Comparison of ENCODE assay signal across 18 cellular contexts in genomic region chr10:99540339-99540672, GRCh38. TPM values are rescaled to one million over a fixed set of nuclear protein-coding genes. Genes with fewer than 3 reads are reported as not detected.
DNase-seq lines count a peak whose midpoint lies in the region; ATAC-seq and TF ChIP-seq lines count a peak whose summit lies in the region.
"Had no signal": no experiment of that assay in that cellular context is flagged by ENCODE, and none has a peak within 500 bp of the region (broad histone marks: within the 10 kb centered on the region; RNA-seq: fewer than 3 reads in every experiment).

No MANE protein-coding gene starts in this region.

- peak overlapping the region; percentile 50 for H3K27ac Mint-ChIP-seq in Calu3 (ENCODE audit: unreplicated experiment)

- H3K9me3 ChIP-seq in HEK293 (ENCODE audit: control insufficient read depth, insufficient read depth, low read depth, low read length) (no peaks in the 10 kb centered on the region), esophagus muscularis mucosa (no peaks in the 10 kb centered on the region), psoas muscle (no peaks in the 10 kb centered on the region)
- H3K9me3 ChIP-seq: gastroesophageal sphincter, tibial artery had no signal

- no peaks in the 10 kb centered on the region for H3K9me3 Mint-ChIP-seq in Calu3 (ENCODE audit: low read depth, unreplicated experiment)

- peak overlapping the region; percentile 37 for H3K4me3 ChIP-seq in HEK293 (ENCODE audit: low read depth, low read length)
- peak overlapping the region; percentile 2 to 34 (median 26) for H3K4me3 ChIP-seq in esophagus muscularis mucosa
- peak overlapping the region; percentile 44 for H3K4me3 ChIP-seq in psoas muscle
- H3K4me3 ChIP-seq: BLaER1 treated with 17β-estradiol and CSF1 and Interleukin-3, amounts not matched to agents 10 nM and 100 nM; tibial artery had no signal

- H3K27me3 ChIP-seq in esophagus muscularis mucosa = peaks cover 5 to 100% (median 74%) of the 10 kb centered on the region in 4 donors
- H3K27me3 ChIP-seq in psoas muscle (ENCODE audit: insufficient read depth in 3 of 3, low read length in 2 of 3) = peaks cover 2 to 98% (median 54%) of the 10 kb centered on the region in 3 donors

- DNase-seq in Calu3 = no peak
- no peak for DNase-seq in esophagus muscularis mucosa (ENCODE audit: extremely low spot score)
- no peak for DNase-seq in psoas muscle
- no peak for DNase-seq in GM03348 (ENCODE audit: low spot score)
- DNase-seq: amniotic stem cell; Karpas-422; NK-92 treated with Interleukin-12 subunit alpha and Interleukin-12 subunit beta, amount 100 ng/mL, for 24 hours; stimulated activated CD4-positive, alpha-beta T cell treated with anti-CD3 and anti-CD28 coated beads, Interleukin-4, amount 100 ng/mL, for 24 hours; stimulated activated CD8-positive, alpha-beta memory T cell treated with anti-CD3 and anti-CD28 coated beads, Interleukin-4, amount 100 ng/mL, for 48 hours; tibial artery had no signal

- CTCF ChIA-PET in Calu3 (lab: Charles Lee) = interaction anchor here (1.2 kb wide), 1 partner anchor 109 kb away, joined by 3 read pairs; the partner anchor contains the start of gene GOT1
- CTCF ChIA-PET in HEK293 (lab: Yijun Ruan, JAX) = no interaction called here

- no peak for TF ChIP-seq POLR2A in esophagus muscularis mucosa (IDR thresholded peaks at IDR 0.05; ENCODE audit: low read depth)

- TF ChIP-seq CTCF in Calu3 (IDR thresholded peaks at IDR 0.05; ENCODE audit: unreplicated experiment) (no peak), HEK293 (tag by site-specific recombination; IDR thresholded peaks at IDR 0.05) (no peak), esophagus muscularis mucosa (IDR thresholded peaks at IDR 0.05) (no peak), psoas muscle (IDR thresholded peaks at IDR 0.05) (no peak)

- peaks cover 5% of the 10 kb centered on the region for H3K36me3 Mint-ChIP-seq in Calu3 (ENCODE audit: insufficient read depth, unreplicated experiment)

- ATAC-seq in psoas muscle = no peak
- no peak for ATAC-seq in GM18511 (IDR thresholded peaks at IDR 0.05; ENCODE audit: unreplicated experiment)
- no peak for ATAC-seq in HG03039 (IDR thresholded peaks at IDR 0.05; ENCODE audit: unreplicated experiment)
- ATAC-seq: gastroesophageal sphincter had no signal

- H3K4me1 ChIP-seq in HEK293 (ENCODE audit: control insufficient read depth, insufficient read depth, low read length) (peaks cover 4% of the 10 kb centered on the region; the same call in 1 of the 2 replicates), esophagus muscularis mucosa (peaks cover 24 to 37% (median 36%) of the 10 kb centered on the region in 4 donors), psoas muscle (peaks cover 19% of the 10 kb centered on the region)

- peak overlapping the region; percentile 60 for H3K4me3 Mint-ChIP-seq in Calu3 (ENCODE audit: low read depth, unreplicated experiment)

- no peaks in the 10 kb centered on the region for H3K4me1 Mint-ChIP-seq in Calu3 (ENCODE audit: low read depth, unreplicated experiment)

- no TSS peak for BruUV-seq in Calu3 (replicated peaks; lab: Mats Ljungman, UMichigan)

- no peak for TF ChIP-seq EP300 in esophagus muscularis mucosa (IDR thresholded peaks at IDR 0.05)

- POLR2A ChIA-PET in HEK293 (lab: Yijun Ruan, JAX) = no interaction called here

- H3K27ac ChIP-seq in HEK293 (ENCODE audit: extremely low read depth, low read depth, low read length) = no peak overlapping the region; the same call in 1 of the 2 replicates
- no peak overlapping the region for H3K27ac ChIP-seq in esophagus muscularis mucosa (replicated peaks in 1 of 4)
- H3K27ac ChIP-seq in psoas muscle = no peak overlapping the region
- H3K27ac ChIP-seq: BLaER1 treated with 17β-estradiol and CSF1 and Interleukin-3, amounts not matched to agents 10 nM and 100 nM; gastroesophageal sphincter; RWPE1; tibial artery had no signal

- no peaks in the 10 kb centered on the region for H3K36me3 ChIP-seq in HEK293 (ENCODE audit: control insufficient read depth in 2 of 2, insufficient read depth in 1 of 2, low read length in 2 of 2)
- no peaks in the 10 kb centered on the region for H3K36me3 ChIP-seq in esophagus muscularis mucosa
- H3K36me3 ChIP-seq in psoas muscle (ENCODE audit: insufficient read depth in 1 of 2, low read depth in 1 of 2) = no peaks in the 10 kb centered on the region
- H3K36me3 ChIP-seq: BLaER1 treated with 17β-estradiol and CSF1 and Interleukin-3, amounts not matched to agents 10 nM and 100 nM; gastroesophageal sphincter; tibial artery had no signal

- intact Hi-C loops in Calu3 (cut with micrococcal nuclease; ENCODE audit: unreplicated experiment) = loop anchor here (5.0 kb wide), 1 partner anchor 108 kb away; the partner anchor contains the start of gene GOT1
- intact Hi-C loops in esophagus muscularis mucosa (cut with DNase I) = no loop called here
- intact Hi-C loops in psoas muscle (cut with DNase I) = loop anchor here in 1 of 2 donors (10.0 kb wide), 1 partner anchor 146 kb away; no protein-coding TSS in a partner anchor

- peaks cover 87% of the 10 kb centered on the region for H3K27me3 Mint-ChIP-seq in Calu3 (ENCODE audit: unreplicated experiment)

- WGBS in esophagus muscularis mucosa = 3% methylated on average over 18 of the region's 30 CpGs
- WGBS in psoas muscle, 3 donors = 4 to 7% (median 4%) methylated on average over 21 to 30 of the region's 30 CpGs

TF ChIP-seq in HEK293, 187 proteins besides CTCF, POLR2A, EP300 and RAD21:
- TF ChIP-seq ZBTB26 (tag by site-specific recombination; optimal IDR thresholded peaks at IDR 0.05) (peak; percentile 63), ZNF174 (tag by site-specific recombination; IDR thresholded peaks at IDR 0.05) (no peak)

RNA-seq across cellular contexts. Expression of gene NKX2-3, which starts 7.6 kb away (rescaled TPM):
- total RNA-seq in Calu3 (2022) (not detected in 2 replicates), esophagus muscularis mucosa (under 1 TPM in 2 of 4 donors, not detected in 2; 0.19 to 0.34 TPM), psoas muscle (not detected)
- not detected for polyA plus RNA-seq in psoas muscle
- total RNA-seq: lung microvascular endothelial cell; T-helper 1 cell treated with Interleukin-12 subunit alpha and Interleukin-12 subunit beta and Interleukin-4 antibody, amounts not matched to agents 30 ng/mL and 1 ng/mL, for 36 hours had no signal
